28 cellular contexts compared by ENCODE assay signal in the genomic region with DNA sequence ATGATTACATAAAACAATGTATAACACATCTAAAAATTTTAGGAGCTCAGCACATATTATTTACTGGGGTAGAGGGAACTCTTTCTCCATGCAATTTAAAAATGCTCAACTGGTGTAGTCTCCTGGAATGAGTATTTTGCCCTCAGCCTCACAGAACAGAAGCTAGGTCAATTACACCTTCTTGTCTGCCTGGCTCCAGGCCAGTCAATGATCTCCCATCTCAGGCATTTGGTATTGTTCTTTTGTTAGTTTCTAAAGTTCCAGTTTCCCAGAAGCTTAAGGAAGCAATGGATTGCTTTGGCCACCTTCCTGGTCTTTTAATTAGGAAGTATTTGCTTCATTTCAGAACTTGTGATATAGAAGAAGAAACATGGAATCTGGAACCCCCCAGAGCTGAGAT.
"Had no signal": no experiment of that assay in that cellular context is flagged by ENCODE, and none has a peak within 500 bp of the region (broad histone marks: within the 10 kb centered on the region; RNA-seq: fewer than 3 reads in every experiment).

No MANE protein-coding gene starts in this region.

- H3K27ac ChIP-seq: dorsolateral prefrontal cortex, gastrocnemius medialis, hepatocyte, neutrophil, pancreas, testis, tibial artery, uterus had no signal

- H3K9me3 ChIP-seq: gastrocnemius medialis, heart left ventricle, neutrophil, pancreas, testis, tibial artery, uterus had no signal

- H3K27me3 Mint-ChIP-seq: stimulated activated memory B cell treated with anti-CD40 and anti-IgM and Interleukin-4, amounts not matched to agents 10 μg/mL and 1 μg/mL and 100 μg/mL, for 72 hours had no signal

- H3K4me3 ChIP-seq: dorsolateral prefrontal cortex, gastrocnemius medialis, heart left ventricle, hepatocyte, pancreas, smooth muscle cell, testis, tibial artery, uterus had no signal

- H3K4me1 Mint-ChIP-seq: natural killer cell; stimulated activated memory B cell treated with anti-CD40 and anti-IgM and Interleukin-4, amounts not matched to agents 10 μg/mL and 1 μg/mL and 100 μg/mL, for 72 hours had no signal

- H3K27me3 ChIP-seq: testis, tibial artery, uterus had no signal

- H3K36me3 Mint-ChIP-seq: natural killer cell; stimulated activated memory B cell treated with anti-CD40 and anti-IgM and Interleukin-4, amounts not matched to agents 10 μg/mL and 1 μg/mL and 100 μg/mL, for 72 hours; type B pancreatic cell had no signal

- H3K9me3 Mint-ChIP-seq: natural killer cell; stimulated activated memory B cell treated with anti-CD40 and anti-IgM and Interleukin-4, amounts not matched to agents 10 μg/mL and 1 μg/mL and 100 μg/mL, for 72 hours; type B pancreatic cell had no signal

- DNase-seq: caudate nucleus; cerebellar nuclear complex; cortex of kidney; dorsolateral prefrontal cortex; effector CD4-positive, alpha-beta T cell; foreskin fibroblast; gastrocnemius medialis; heart left ventricle; kidney; mesenchymal stem cell; midbrain; natural killer cell; pancreas; retina; stimulated activated CD4-positive, alpha-beta T cell treated with anti-CD3 and anti-CD28 coated beads, Interleukin-2, amount 100 ng/mL, for 24 hours; stimulated activated CD4-positive, alpha-beta T cell treated with anti-CD3 and anti-CD28 coated beads, Interleukin-4, amount 100 ng/mL, for 24 hours; stimulated activated naive CD8-positive, alpha-beta T cell treated with anti-CD3 and anti-CD28 coated beads, Interleukin-15, Interleukin-2, amounts not matched to agents 100 U/mL and 50 U/mL, for 24 hours; substantia nigra; testis; tibial artery; uterus had no signal

- H3K4me2 ChIP-seq: hepatocyte, smooth muscle cell had no signal

- ATAC-seq: gastrocnemius medialis; heart left ventricle; left lobe of liver; natural killer cell; pancreas; sciatic nerve; stimulated activated memory B cell treated with anti-CD40 and anti-IgM and Interleukin-4, amounts not matched to agents 10 μg/mL and 1 μg/mL and 100 μg/mL, for 72 hours; stimulated activated naive CD8-positive, alpha-beta T cell treated with anti-CD3 and anti-CD28 coated beads, Interleukin-15, Interleukin-2, amounts not matched to agents 100 U/mL and 50 U/mL, for 24 hours had no signal

- H3K79me2 ChIP-seq: hepatocyte had no signal

- H3K36me3 ChIP-seq: gastrocnemius medialis, heart left ventricle, neutrophil, pancreas, tibial artery, uterus had no signal

- FAIRE-seq: kidney, pancreas had no signal

- H2AFZ ChIP-seq: hepatocyte had no signal

- H3K27ac Mint-ChIP-seq: natural killer cell; stimulated activated memory B cell treated with anti-CD40 and anti-IgM and Interleukin-4, amounts not matched to agents 10 μg/mL and 1 μg/mL and 100 μg/mL, for 72 hours; type B pancreatic cell had no signal

- H3K4me3 Mint-ChIP-seq: natural killer cell; stimulated activated memory B cell treated with anti-CD40 and anti-IgM and Interleukin-4, amounts not matched to agents 10 μg/mL and 1 μg/mL and 100 μg/mL, for 72 hours; type B pancreatic cell had no signal

- H3K4me1 ChIP-seq: gastrocnemius medialis, pancreas, testis, tibial artery, uterus had no signal
